ENCODE assay signal across 26 cellular contexts in genomic region chr11:64608260-64608538, GRCh38. TPM values are rescaled to one million over a fixed set of nuclear protein-coding genes. Genes with fewer than 3 reads are reported as not detected.
DNase-seq lines count a peak whose midpoint lies in the region; FAIRE-seq and TF ChIP-seq lines count a peak whose summit lies in the region.
"Had no signal": no experiment of that assay in that cellular context is flagged by ENCODE, and none has a peak within 500 bp of the region (broad histone marks: within the 10 kb centered on the region; RNA-seq: fewer than 3 reads in every experiment).

No MANE protein-coding gene starts in this region.

- peaks cover 45% of the 10 kb centered on the region for H3K27me3 Mint-ChIP-seq in astrocyte (ENCODE audit: low read depth, unreplicated experiment)

- H3K4me1 ChIP-seq in GM23248 (ENCODE audit: insufficient read depth), result no peaks in the 10 kb centered on the region
- H3K4me1 ChIP-seq in astrocyte (ENCODE audit: insufficient read depth, low read length), result no peaks in the 10 kb centered on the region
- no peaks in the 10 kb centered on the region for H3K4me1 ChIP-seq in mesenchymal stem cell (ENCODE audit: control insufficient read depth, insufficient read depth, low read depth, low read length)
- peaks cover 6% of the 10 kb centered on the region for H3K4me1 ChIP-seq in suprapubic skin
- H3K4me1 ChIP-seq: adrenal gland, Peyer's patch, prostate gland had no signal

- no peak overlapping the region for H2AK5ac ChIP-seq in mesenchymal stem cell (ENCODE audit: low read length, severe bottlenecking)

- DNase-seq in GM23248 (no peak), astrocyte (ENCODE audit: low read depth) (no peak), mesenchymal stem cell (no peak), suprapubic skin (ENCODE audit: low spot score in 2 of 2) (no peak), putamen (ENCODE audit: low spot score) (no peak), retina (no peak)
- DNase-seq in activated CD4-positive, CD25-positive, alpha-beta regulatory T cell treated with anti-CD3 and anti-CD28 coated beads, Interleukin-2, amount 50 U/mL, for 72 hours, result no peak
- DNase-seq: activated CD4-positive, alpha-beta T cell treated with anti-CD3 and anti-CD28 coated beads, Interleukin-2, amount 50 U/mL, for 48 hours; activated gamma-delta T cell treated with Interleukin-2 at 50 U/mL for 16 hours; activated T-cell treated with anti-CD3 and anti-CD28 coated beads for 4 hours; adrenal gland; central memory CD4-positive, alpha-beta T cell; Kasumi-1; NCI-H1105 treated with DMSO at 0.1 percent for 48 hours; NCI-H2107; NCI-H510A treated with DMSO at 0.1 percent for 48 hours; NK-92 treated with Interleukin-12 subunit alpha and Interleukin-12 subunit beta, amount 100 ng/mL, for 24 hours; Peyer's patch had no signal

- TF ChIP-seq POLR2A in suprapubic skin (IDR thresholded peaks at IDR 0.05), result no peak

- no peak for TF ChIP-seq EP300 in suprapubic skin (IDR thresholded peaks at IDR 0.05)

- H3K4ac ChIP-seq in mesenchymal stem cell (ENCODE audit: low read depth in 1 of 2, low read length in 2 of 2), result no peak overlapping the region

- H3K14ac ChIP-seq in mesenchymal stem cell (ENCODE audit: low read length in 2 of 2), result no peak overlapping the region

- no peaks in the 10 kb centered on the region for H3K9me3 Mint-ChIP-seq in astrocyte (ENCODE audit: unreplicated experiment)
- H3K9me3 Mint-ChIP-seq: mesothelial cell of epicardium; natural killer cell treated with Interleukin-12 subunit alpha and Interleukin-12 subunit beta and Interleukin-15 and Interleukin-18, amount 100 ng/mL, for 72 hours had no signal

- no peak overlapping the region for H2BK120ac ChIP-seq in mesenchymal stem cell (ENCODE audit: low read depth, low read length)

- H3K79me2 ChIP-seq in GM23248 (ENCODE audit: insufficient read depth) (no peaks in the 10 kb centered on the region), astrocyte (ENCODE audit: insufficient read depth, low read length) (no peaks in the 10 kb centered on the region)

- H3K79me1 ChIP-seq in mesenchymal stem cell (replicated peaks; ENCODE audit: low read length, poor library complexity, severe bottlenecking), result no peaks in the 10 kb centered on the region

- no peak overlapping the region for H2BK15ac ChIP-seq in mesenchymal stem cell (ENCODE audit: low read depth, poor library complexity, severe bottlenecking)

- no peak overlapping the region for H4K91ac ChIP-seq in mesenchymal stem cell (ENCODE audit: low read length)

- H4K20me1 ChIP-seq in GM23248 (ENCODE audit: insufficient read depth), result no peaks in the 10 kb centered on the region
- no peaks in the 10 kb centered on the region for H4K20me1 ChIP-seq in astrocyte (ENCODE audit: insufficient read depth, low read length)

- no peaks in the 10 kb centered on the region for H3K36me3 Mint-ChIP-seq in astrocyte (ENCODE audit: low read depth, unreplicated experiment)
- H3K36me3 Mint-ChIP-seq: mesothelial cell of epicardium; natural killer cell treated with Interleukin-12 subunit alpha and Interleukin-12 subunit beta and Interleukin-15 and Interleukin-18, amount 100 ng/mL, for 72 hours had no signal

- no peak overlapping the region for H2BK12ac ChIP-seq in mesenchymal stem cell (ENCODE audit: low read length in 2 of 2)

- H3K27ac ChIP-seq in GM23248 (no peak overlapping the region), astrocyte (ENCODE audit: low read depth, low read length) (no peak overlapping the region), mesenchymal stem cell (ENCODE audit: low read length, poor library complexity, severe bottlenecking) (no peak overlapping the region), suprapubic skin (no peak overlapping the region)
- H3K27ac ChIP-seq: adrenal gland, Peyer's patch, prostate gland had no signal

- H3K9me3 ChIP-seq in GM23248 (ENCODE audit: low read depth), result no peaks in the 10 kb centered on the region
- H3K9me3 ChIP-seq in astrocyte (ENCODE audit: insufficient read depth, low read depth, low read length), result no peaks in the 10 kb centered on the region
- no peaks in the 10 kb centered on the region for H3K9me3 ChIP-seq in mesenchymal stem cell (ENCODE audit: control insufficient read depth, low read length)
- H3K9me3 ChIP-seq in suprapubic skin, result no peaks in the 10 kb centered on the region
- H3K9me3 ChIP-seq: adrenal gland, gastroesophageal sphincter, Peyer's patch, prostate gland had no signal

- peak overlapping the region; percentile 52 for H3K4me2 ChIP-seq in GM23248 (ENCODE audit: unreplicated experiment)
- peak overlapping the region; percentile 50 for H3K4me2 ChIP-seq in astrocyte (ENCODE audit: low read length)
- no peak overlapping the region for H3K4me2 ChIP-seq in mesenchymal stem cell (ENCODE audit: low read length, poor library complexity, severe bottlenecking)

- no peak overlapping the region for H3K18ac ChIP-seq in mesenchymal stem cell (ENCODE audit: low read depth in 1 of 2, low read length in 2 of 2)

- H3K27me3 ChIP-seq in GM23248 (replicated peaks; ENCODE audit: insufficient read depth) (peaks cover 13% of the 10 kb centered on the region; the same call in 1 of the 2 replicates), astrocyte (ENCODE audit: insufficient read depth, low read length) (peaks cover 7% of the 10 kb centered on the region), mesenchymal stem cell (ENCODE audit: control insufficient read depth in 1 of 2, insufficient read depth in 1 of 2, low read length in 2 of 2) (peaks cover 46 to 55% of the 10 kb centered on the region in 2 experiments), suprapubic skin (peaks cover 12% of the 10 kb centered on the region)
- H3K27me3 ChIP-seq: adrenal gland, Peyer's patch had no signal

- H3K4me3 ChIP-seq in GM23248 (peak overlapping the region; percentile 10), astrocyte (ENCODE audit: insufficient read depth, low read depth, low read length) (no peak overlapping the region), mesenchymal stem cell (ENCODE audit: insufficient read depth in 1 of 2, low read depth in 1 of 2, low read length in 2 of 2) (peak overlapping the region in 1 of 2 experiments; percentile 59), suprapubic skin (peak overlapping the region; percentile 28)

- no peaks in the 10 kb centered on the region for H3K9me2 ChIP-seq in GM23248 (ENCODE audit: insufficient read depth)

- H2AFZ ChIP-seq in GM23248, result 0 out of 2 replicates have a peak overlapping the region, but pooled peaks have one; percentile 8
- no peak overlapping the region for H2AFZ ChIP-seq in astrocyte (ENCODE audit: low read depth, low read length)
- H2AFZ ChIP-seq in mesenchymal stem cell (ENCODE audit: low read depth, low read length), result no peak overlapping the region

- in situ Hi-C loops in GM23248 (cut with MboI), result no loop called here

- 1 to 5% methylated on average over 3 of the region's 3 CpGs for WGBS in GM23248 (ENCODE audit: low coverage in 1 of 2, low lambda C conversion rate in 2 of 2, missing lambda C conversion rate in 2 of 2), 2 experiments
- WGBS in mesenchymal stem cell, result 76% methylated on average over 3 of the region's 3 CpGs
- 30% methylated on average over 3 of the region's 3 CpGs for WGBS in suprapubic skin

- H3K36me3 ChIP-seq in GM23248 (ENCODE audit: low read depth), result no peaks in the 10 kb centered on the region
- H3K36me3 ChIP-seq in astrocyte (ENCODE audit: insufficient read depth, low read length), result no peaks in the 10 kb centered on the region
- no peaks in the 10 kb centered on the region for H3K36me3 ChIP-seq in mesenchymal stem cell (ENCODE audit: control insufficient read depth in 1 of 2, insufficient read depth in 2 of 2, low read depth in 1 of 2, low read length in 2 of 2)
- H3K36me3 ChIP-seq in suprapubic skin, result no peaks in the 10 kb centered on the region
- H3K36me3 ChIP-seq: adrenal gland, gastroesophageal sphincter, Peyer's patch, prostate gland had no signal

- H3F3A ChIP-seq in GM23248 (ENCODE audit: insufficient read depth), result no peaks in the 10 kb centered on the region

- no peak overlapping the region for H3K9ac ChIP-seq in GM23248
- H3K9ac ChIP-seq in astrocyte (ENCODE audit: low read length), result no peak overlapping the region
- H3K9ac ChIP-seq in mesenchymal stem cell (ENCODE audit: low read length), result peak overlapping the region; percentile 68

- no peak for FAIRE-seq in astrocyte (lab: Jason Lieb, UNC)

- H2BK5ac ChIP-seq in mesenchymal stem cell (ENCODE audit: low read depth, low read length, poor library complexity, severe bottlenecking), result no peak overlapping the region

- no peak overlapping the region for H3K27ac Mint-ChIP-seq in astrocyte (ENCODE audit: unreplicated experiment)
- H3K27ac Mint-ChIP-seq: natural killer cell treated with Interleukin-12 subunit alpha and Interleukin-12 subunit beta and Interleukin-15 and Interleukin-18, amount 100 ng/mL, for 72 hours had no signal

- no peak overlapping the region for H3K4me3 Mint-ChIP-seq in astrocyte (ENCODE audit: unreplicated experiment)
- H3K4me3 Mint-ChIP-seq: mesothelial cell of epicardium; natural killer cell treated with Interleukin-12 subunit alpha and Interleukin-12 subunit beta and Interleukin-15 and Interleukin-18, amount 100 ng/mL, for 72 hours had no signal

- TF ChIP-seq CTCF in astrocyte (IDR thresholded peaks at IDR 0.05; ENCODE audit: insufficient read depth, low read depth, low read length), result no peak
- TF ChIP-seq CTCF in suprapubic skin (IDR thresholded peaks at IDR 0.05), result no peak

- no peak overlapping the region for H4K8ac ChIP-seq in mesenchymal stem cell (ENCODE audit: low read length)

- H3K4me1 Mint-ChIP-seq in astrocyte (ENCODE audit: low read depth, unreplicated experiment), result no peaks in the 10 kb centered on the region

- H3K23ac ChIP-seq in mesenchymal stem cell (ENCODE audit: low read length in 2 of 2), result no peak overlapping the region

RNA-seq across cellular contexts. Expression of gene SLC22A12, which starts 17.2 kb away (rescaled TPM):
- not detected in 2 replicates for total RNA-seq in GM23248 (2014; rRNA removed; shearing (Covaris generic))
- not detected in 2 replicates for polyA plus RNA-seq in GM23248 (2016; fragmentation: Nextera tagmentation; extraction: Ambion mirVana)
- total RNA-seq in astrocyte (not detected in 2 replicates), suprapubic skin (not detected)
- not detected for polyA plus RNA-seq in mesenchymal stem cell (2013, experiment 1 of 2)
- not detected for polyA plus RNA-seq in mesenchymal stem cell (2013, experiment 2 of 2)
- total RNA-seq: adrenal gland; epithelial cell of proximal tubule; gastroesophageal sphincter; left colon; mesothelial cell of epicardium; natural killer cell treated with Interleukin-12 subunit alpha and Interleukin-12 subunit beta and Interleukin-15 and Interleukin-18, amount 100 ng/mL, for 72 hours; Peyer's patch; prostate gland; SK-MEL-5; T-helper 2 cell treated with Interferon-gamma antibody and Interleukin-4, amounts not matched to agents 100 ng/mL and 5 ng/mL, for 36 hours had no signal
- polyA plus RNA-seq: adrenal gland had no signal

RNA-seq across cellular contexts. Expression of gene SLC22A11, which starts 52.5 kb away (rescaled TPM):
- not detected in 2 replicates for total RNA-seq in GM23248 (2014; rRNA removed; shearing (Covaris generic))
- polyA plus RNA-seq in GM23248 (2016; fragmentation: Nextera tagmentation; extraction: Ambion mirVana), result not detected in 2 replicates
- total RNA-seq in astrocyte (not detected in 2 replicates), suprapubic skin (not detected)
- polyA plus RNA-seq in mesenchymal stem cell (2013, experiment 1 of 2), result not detected
- not detected for polyA plus RNA-seq in mesenchymal stem cell (2013, experiment 2 of 2)
- total RNA-seq: gastroesophageal sphincter; natural killer cell treated with Interleukin-12 subunit alpha and Interleukin-12 subunit beta and Interleukin-15 and Interleukin-18, amount 100 ng/mL, for 72 hours; Peyer's patch; prostate gland; SK-MEL-5; T-helper 2 cell treated with Interferon-gamma antibody and Interleukin-4, amounts not matched to agents 100 ng/mL and 5 ng/mL, for 36 hours had no signal
